Comparison of ENCODE assay signal across 8 cellular contexts in genomic region chr11:75773595-75774353, GRCh38. TPM values are rescaled to one million over a fixed set of nuclear protein-coding genes. Genes with fewer than 3 reads are reported as not detected.
DNase-seq lines count a peak whose midpoint lies in the region; ATAC-seq and TF ChIP-seq lines count a peak whose summit lies in the region.

No MANE protein-coding gene starts in this region.

- H3K36me3 Mint-ChIP-seq in activated CD4-positive, alpha-beta memory T cell treated with anti-CD3 and anti-CD28 coated beads, Interleukin-2, amount 10 ng/mL, durations not matched to agents 7 days and 5 days (ENCODE audit: low read depth), result no peaks in the 10 kb centered on the region
- H3K36me3 Mint-ChIP-seq in endothelial cell (ENCODE audit: low read depth, unreplicated experiment), result no peaks in the 10 kb centered on the region

- no peaks in the 10 kb centered on the region for H3K9me3 Mint-ChIP-seq in activated CD4-positive, alpha-beta memory T cell treated with anti-CD3 and anti-CD28 coated beads, Interleukin-2, amount 10 ng/mL, durations not matched to agents 7 days and 5 days
- H3K9me3 Mint-ChIP-seq in endothelial cell (ENCODE audit: unreplicated experiment), result no peaks in the 10 kb centered on the region

- peak overlapping the region; percentile 9 for H3K27ac Mint-ChIP-seq in activated CD4-positive, alpha-beta memory T cell treated with anti-CD3 and anti-CD28 coated beads, Interleukin-2, amount 10 ng/mL, durations not matched to agents 7 days and 5 days
- H3K27ac Mint-ChIP-seq in endothelial cell (ENCODE audit: unreplicated experiment), result no peak overlapping the region

- no peak overlapping the region for H3K4me3 Mint-ChIP-seq in activated CD4-positive, alpha-beta memory T cell treated with anti-CD3 and anti-CD28 coated beads, Interleukin-2, amount 10 ng/mL, durations not matched to agents 7 days and 5 days
- H3K4me3 Mint-ChIP-seq in endothelial cell (ENCODE audit: unreplicated experiment), result no peak overlapping the region

- no peak for TF ChIP-seq CTCF in endothelial cell (IDR thresholded peaks at IDR 0.05; ENCODE audit: unreplicated experiment)

- H3K4me1 Mint-ChIP-seq in activated CD4-positive, alpha-beta memory T cell treated with anti-CD3 and anti-CD28 coated beads, Interleukin-2, amount 10 ng/mL, durations not matched to agents 7 days and 5 days, result peaks cover 43% of the 10 kb centered on the region
- H3K4me1 Mint-ChIP-seq in endothelial cell (ENCODE audit: unreplicated experiment), result peaks cover 9% of the 10 kb centered on the region

- CTCF ChIA-PET in activated CD4-positive, alpha-beta memory T cell treated with anti-CD3 and anti-CD28 coated beads, Interleukin-2, amount 10 ng/mL, durations not matched to agents 7 days and 5 days (lab: Charles Lee), result interaction anchor here (1.1 kb wide), 1 partner anchor 10 kb away, joined by 3 read pairs; no protein-coding TSS in a partner anchor

- peaks cover 22% of the 10 kb centered on the region for H3K27me3 Mint-ChIP-seq in activated CD4-positive, alpha-beta memory T cell treated with anti-CD3 and anti-CD28 coated beads, Interleukin-2, amount 10 ng/mL, durations not matched to agents 7 days and 5 days
- peaks cover 20% of the 10 kb centered on the region for H3K27me3 Mint-ChIP-seq in endothelial cell (ENCODE audit: unreplicated experiment)

- DNase-seq in CD1c-positive myeloid dendritic cell (ENCODE audit: extremely low spot score) (peak; percentile 80), endothelial cell (ENCODE audit: low spot score) (no peak), activated gamma-delta T cell (lab: John Stamatoyannopoulos, UW) (no peak), NCI-H2107 treated with DMSO at 0.1 percent for 48 hours (lab: John Stamatoyannopoulos, UW; ENCODE audit: unreplicated experiment) (no peak), LoVo (ENCODE audit: low spot score) (no peak)
- DNase-seq in activated CD4-positive, alpha-beta memory T cell treated with anti-CD3 and anti-CD28 coated beads, Interleukin-2, amount 10 ng/mL, durations not matched to agents 7 days and 5 days, result peak; percentile 37

- POLR2A ChIA-PET in activated CD4-positive, alpha-beta memory T cell treated with anti-CD3 and anti-CD28 coated beads, Interleukin-2, amount 10 ng/mL, durations not matched to agents 7 days and 5 days (lab: Charles Lee), result no interaction called here

- peak; percentile 83 for ATAC-seq in GM19372 (IDR thresholded peaks at IDR 0.05; ENCODE audit: low read depth, unreplicated experiment)
- peak; percentile 89 for ATAC-seq in HG03175 (IDR thresholded peaks at IDR 0.05; ENCODE audit: unreplicated experiment)

RNA-seq across cellular contexts. Expression of gene DGAT2, which starts 5.2 kb away (rescaled TPM):
- total RNA-seq in activated CD4-positive, alpha-beta memory T cell treated with anti-CD3 and anti-CD28 coated beads, Interleukin-2, amount 10 ng/mL, durations not matched to agents 7 days and 5 days, result 1 to 10 TPM; 1.4 to 1.5 TPM
- total RNA-seq in endothelial cell (ENCODE audit: unreplicated experiment), result 0.51 TPM

RNA-seq across cellular contexts. Expression of gene UVRAG, which starts 41.2 kb away (rescaled TPM):
- total RNA-seq in activated CD4-positive, alpha-beta memory T cell treated with anti-CD3 and anti-CD28 coated beads, Interleukin-2, amount 10 ng/mL, durations not matched to agents 7 days and 5 days, result 10 to 100 TPM; 18.2 to 19.9 TPM
- 25.0 TPM for total RNA-seq in endothelial cell (ENCODE audit: unreplicated experiment)

RNA-seq across cellular contexts. Expression of gene MOGAT2, which starts 56.1 kb away (rescaled TPM):
- total RNA-seq in activated CD4-positive, alpha-beta memory T cell treated with anti-CD3 and anti-CD28 coated beads, Interleukin-2, amount 10 ng/mL, durations not matched to agents 7 days and 5 days, result not detected
- total RNA-seq in endothelial cell (ENCODE audit: unreplicated experiment), result not detected

Comparison
In these comparisons a context has a peak if more than half of its experiments do, and no peak if none do; other contexts are left out.
1. DNase-seq: peak in CD1c-positive myeloid dendritic cell (single experiment) and activated CD4-positive, alpha-beta memory T cell treated with anti-CD3 and anti-CD28 coated beads, Interleukin-2, amount 10 ng/mL, durations not matched to agents 7 days and 5 days (single experiment); none in endothelial cell (single experiment), activated gamma-delta T cell (single experiment), NCI-H2107 treated with DMSO at 0.1 percent for 48 hours (single experiment) and LoVo (single experiment).